1 cellular context compared by ENCODE assay signal in the genomic region with DNA sequence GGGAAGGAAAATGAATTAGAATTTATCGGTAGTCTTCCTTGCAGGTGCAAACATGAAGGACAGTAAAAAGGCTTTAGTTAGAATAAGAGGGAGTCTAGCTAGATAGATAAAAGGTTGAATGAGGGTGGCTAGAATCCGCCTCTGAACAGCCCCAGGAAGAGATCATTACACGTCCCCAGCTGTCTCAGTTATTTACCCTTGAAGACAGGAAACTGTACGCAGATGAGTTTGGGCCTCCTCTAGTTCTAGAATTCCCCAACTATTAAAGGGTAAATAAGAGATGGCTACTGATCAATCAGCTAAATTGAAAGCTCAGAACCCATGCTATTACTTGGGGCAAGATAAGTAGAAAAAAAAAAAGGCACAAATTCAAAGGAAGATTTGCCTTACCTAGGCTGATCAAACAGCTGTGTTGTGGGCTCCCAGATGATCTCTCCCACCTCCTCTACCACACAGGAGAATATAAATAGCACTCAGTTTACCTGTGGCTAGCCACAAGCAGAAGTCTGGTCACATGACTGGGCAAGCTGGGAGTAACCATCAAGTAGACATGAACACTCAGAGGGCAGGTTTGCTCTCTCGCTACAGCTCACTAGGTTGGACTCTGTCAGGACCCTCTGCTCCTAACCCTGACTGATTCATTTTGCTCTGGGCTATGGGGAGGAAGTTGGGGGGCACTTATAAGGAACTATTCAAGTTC.
TF ChIP-seq lines count a peak whose summit lies in the region.

No MANE protein-coding gene starts in this region.

TF ChIP-seq in WTC11, 78 proteins besides CTCF, POLR2A, EP300 and RAD21 (continued from another document):
- TF ChIP-seq SP1 (CRISPR knock-in tag; conservative IDR thresholded peaks at IDR 0.05) (no peak), ZSCAN18 (CRISPR knock-in tag; IDR thresholded peaks at IDR 0.05) (no peak), MAX (CRISPR knock-in tag; IDR thresholded peaks at IDR 0.05) (no peak), CREB1 (CRISPR knock-in tag; IDR thresholded peaks at IDR 0.05) (no peak), NFATC4 (CRISPR knock-in tag; IDR thresholded peaks at IDR 0.05) (no peak), ELF4 (CRISPR knock-in tag; IDR thresholded peaks at IDR 0.05; ENCODE audit: low read depth) (no peak), TCF7 (CRISPR knock-in tag; IDR thresholded peaks at IDR 0.05; ENCODE audit: low read depth) (no peak), IRF2 (CRISPR knock-in tag; IDR thresholded peaks at IDR 0.05; ENCODE audit: borderline replicate concordance, low read depth) (no peak), ZNF425 (CRISPR knock-in tag; conservative IDR thresholded peaks at IDR 0.05) (no peak)
- TF ChIP-seq, protein P1, sequence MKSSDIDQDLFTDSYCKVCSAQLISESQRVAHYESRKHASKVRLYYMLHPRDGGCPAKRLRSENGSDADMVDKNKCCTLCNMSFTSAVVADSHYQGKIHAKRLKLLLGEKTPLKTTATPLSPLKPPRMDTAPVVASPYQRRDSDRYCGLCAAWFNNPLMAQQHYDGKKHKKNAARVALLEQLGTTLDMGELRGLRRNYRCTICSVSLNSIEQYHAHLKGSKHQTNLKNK (CRISPR knock-in tag; IDR thresholded peaks at IDR 0.05) = no peak
- TF ChIP-seq, protein P2, sequence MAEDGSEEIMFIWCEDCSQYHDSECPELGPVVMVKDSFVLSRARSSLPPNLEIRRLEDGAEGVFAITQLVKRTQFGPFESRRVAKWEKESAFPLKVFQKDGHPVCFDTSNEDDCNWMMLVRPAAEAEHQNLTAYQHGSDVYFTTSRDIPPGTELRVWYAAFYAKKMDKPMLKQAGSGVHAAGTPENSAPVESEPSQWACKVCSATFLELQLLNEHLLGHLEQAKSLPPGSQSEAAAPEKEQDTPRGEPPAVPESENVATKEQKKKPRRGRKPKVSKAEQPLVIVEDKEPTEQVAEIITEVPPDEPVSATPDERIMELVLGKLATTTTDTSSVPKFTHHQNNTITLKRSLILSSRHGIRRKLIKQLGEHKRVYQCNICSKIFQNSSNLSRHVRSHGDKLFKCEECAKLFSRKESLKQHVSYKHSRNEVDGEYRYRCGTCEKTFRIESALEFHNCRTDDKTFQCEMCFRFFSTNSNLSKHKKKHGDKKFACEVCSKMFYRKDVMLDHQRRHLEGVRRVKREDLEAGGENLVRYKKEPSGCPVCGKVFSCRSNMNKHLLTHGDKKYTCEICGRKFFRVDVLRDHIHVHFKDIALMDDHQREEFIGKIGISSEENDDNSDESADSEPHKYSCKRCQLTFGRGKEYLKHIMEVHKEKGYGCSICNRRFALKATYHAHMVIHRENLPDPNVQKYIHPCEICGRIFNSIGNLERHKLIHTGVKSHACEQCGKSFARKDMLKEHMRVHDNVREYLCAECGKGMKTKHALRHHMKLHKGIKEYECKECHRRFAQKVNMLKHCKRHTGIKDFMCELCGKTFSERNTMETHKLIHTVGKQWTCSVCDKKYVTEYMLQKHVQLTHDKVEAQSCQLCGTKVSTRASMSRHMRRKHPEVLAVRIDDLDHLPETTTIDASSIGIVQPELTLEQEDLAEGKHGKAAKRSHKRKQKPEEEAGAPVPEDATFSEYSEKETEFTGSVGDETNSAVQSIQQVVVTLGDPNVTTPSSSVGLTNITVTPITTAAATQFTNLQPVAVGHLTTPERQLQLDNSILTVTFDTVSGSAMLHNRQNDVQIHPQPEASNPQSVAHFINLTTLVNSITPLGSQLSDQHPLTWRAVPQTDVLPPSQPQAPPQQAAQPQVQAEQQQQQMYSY (CRISPR knock-in tag; IDR thresholded peaks at IDR 0.05) = no peak
